In the genomic region with DNA sequence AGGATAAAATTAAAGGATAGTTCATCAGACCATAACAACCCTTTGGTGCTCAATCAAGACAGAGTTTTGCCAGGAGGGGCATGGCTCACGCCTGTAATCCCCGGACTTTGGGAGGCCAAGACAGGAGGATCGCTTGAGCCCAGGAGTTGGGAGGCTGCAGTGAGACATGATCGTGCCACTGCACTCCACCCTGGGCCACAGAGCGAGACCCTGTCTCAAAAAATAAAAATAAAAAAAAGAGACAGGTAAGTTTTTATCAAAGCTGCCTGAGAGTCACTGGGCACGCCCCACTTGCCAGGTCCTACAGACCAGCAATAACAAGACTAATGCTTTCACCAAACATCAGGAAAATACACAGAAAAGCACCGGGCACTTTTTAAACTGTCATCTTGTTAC, we compare ENCODE assay signal across 8 cellular contexts. TPM values are rescaled to one million over a fixed set of nuclear protein-coding genes. Genes with fewer than 3 reads are reported as not detected.
DNase-seq lines count a peak whose midpoint lies in the region; ATAC-seq, FAIRE-seq and TF ChIP-seq lines count a peak whose summit lies in the region.

No MANE protein-coding gene starts in this region.

- no peak for FAIRE-seq in small intestine (lab: Jason Lieb, UNC)

- no peaks in the 10 kb centered on the region for H3K9me3 ChIP-seq in small intestine (ENCODE audit: control insufficient read depth, low read depth)

- ATAC-seq in HG02763 (IDR thresholded peaks at IDR 0.05; ENCODE audit: unreplicated experiment), result peak; percentile 4

- WGBS in small intestine, 3 donors, result 63 to 78% (median 68%) methylated on average over 7 of the region's 7 CpGs

- no peaks in the 10 kb centered on the region for H3K27me3 ChIP-seq in small intestine (ENCODE audit: control insufficient read depth in 2 of 2, insufficient read depth in 2 of 2, low read length in 2 of 2)

- TF ChIP-seq CTCF in GM12864 (IDR thresholded peaks at IDR 0.05; ENCODE audit: low read depth, low read length, missing control alignments), result no peak
- TF ChIP-seq CTCF in fibroblast of villous mesenchyme (IDR thresholded peaks at IDR 0.05; ENCODE audit: insufficient read depth, low read depth, low read length), result no peak

- DNase-seq in GM12864 (ENCODE audit: low read depth) (no peak), T-helper 9 cell (peak; percentile 8), fibroblast of villous mesenchyme (ENCODE audit: low read depth) (no peak), small intestine (no peak), NCI-H345 treated with DMSO at 0.1 percent for 48 hours (lab: John Stamatoyannopoulos, UW; ENCODE audit: unreplicated experiment) (no peak), NCI-H524 (lab: John Stamatoyannopoulos, UW) (no peak), NCI-H1048 (lab: John Stamatoyannopoulos, UW) (no peak)

- peak overlapping the region; percentile 84 to 95 for H3K27ac ChIP-seq in small intestine (ENCODE audit: low read depth in 1 of 2, low read length in 1 of 2)

- H3K36me3 ChIP-seq in small intestine (ENCODE audit: control insufficient read depth in 2 of 2, insufficient read depth in 2 of 2, low read length in 2 of 2), result no peaks in the 10 kb centered on the region

- peaks cover 0 to 2% of the 10 kb centered on the region in 2 donors for H3K4me1 ChIP-seq in small intestine (ENCODE audit: control insufficient read depth in 2 of 2, insufficient read depth in 1 of 2, low read depth in 1 of 2, low read length in 1 of 2)

- H3K4me3 ChIP-seq in GM12864 (ENCODE audit: low read depth, low read length) (peak overlapping the region; percentile 94), fibroblast of villous mesenchyme (ENCODE audit: low read depth, low read length) (peak overlapping the region; percentile 60), small intestine (ENCODE audit: low read depth in 1 of 2, low read length in 2 of 2) (peak overlapping the region; percentile 67 to 93)

RNA-seq across cellular contexts. Expression of a gene that starts 0.8 kb away (rescaled TPM):
- total RNA-seq in fibroblast of villous mesenchyme, result 39.0 and 56.1 TPM in 2 replicates
- polyA plus RNA-seq in small intestine, result 1 to 10 TPM; 1.6 to 7.4 (median 3.5) TPM

RNA-seq across cellular contexts. Expression of a gene that starts 6.4 kb away (rescaled TPM):
- 29.6 and 47.1 TPM in 2 replicates for total RNA-seq in fibroblast of villous mesenchyme
- polyA plus RNA-seq in small intestine, result 1 to 10 TPM; 1.9 to 5.0 (median 2.5) TPM

RNA-seq across cellular contexts. Expression of a gene that starts 59.9 kb away (rescaled TPM):
- 8.4 and 14.7 TPM in 2 replicates for total RNA-seq in fibroblast of villous mesenchyme
- polyA plus RNA-seq in small intestine, result 10 to 100 TPM; 29.9 to 66.9 (median 57.6) TPM
